ENCODE assay signal across 25 cellular contexts in genomic region chr19:8399681-8400188, GRCh38. TPM values are rescaled to one million over a fixed set of nuclear protein-coding genes. Genes with fewer than 3 reads are reported as not detected.
"Had no signal": no experiment of that assay in that cellular context is flagged by ENCODE, and none has a peak within 500 bp of the region (broad histone marks: within the 10 kb centered on the region; RNA-seq: fewer than 3 reads in every experiment).

No MANE protein-coding gene starts in this region.

- H3K27ac ChIP-seq: cardiac muscle cell, foreskin keratinocyte, left lung, testis, upper lobe of right lung had no signal

- DNase-seq: activated CD4-positive, alpha-beta T cell treated with anti-CD3 and anti-CD28 coated beads for 1 hour; activated CD4-positive, alpha-beta T cell treated with anti-CD3 and anti-CD28 coated beads, Interleukin-2, amount 50 U/mL, for 1 hour; activated CD8-positive, alpha-beta T cell treated with anti-CD3 and anti-CD28 coated beads, Interleukin-2, amount 10 ng/mL, durations not matched to agents 7 days and 5 days; activated gamma-delta T cell; activated naive CD4-positive, alpha-beta T cell treated with anti-CD3 and anti-CD28 coated beads, Interleukin-2, amount 50 U/mL, for 16 hours; activated naive CD8-positive, alpha-beta T cell treated with anti-CD3 and anti-CD28 coated beads, Interleukin-2, amount 50 U/mL, for 24 hours; anterior cingulate cortex; foreskin keratinocyte; glutamatergic neuron; hippocampal formation; kidney glomerular epithelial cell; left lung; naive B cell; retina; stimulated activated CD4-positive, alpha-beta T cell treated with anti-CD3 and anti-CD28 coated beads, Interleukin-2, amount 100 ng/mL, for 48 hours; stimulated activated naive CD4-positive, alpha-beta T cell; T-helper 9 cell; testis; upper lobe of right lung had no signal

- H3K4me3 ChIP-seq: body of pancreas, cardiac muscle cell, left lung, lung, testis, upper lobe of right lung had no signal

- H3K27me3 Mint-ChIP-seq: activated naive CD8-positive, alpha-beta T cell treated with anti-CD3 and anti-CD28 coated beads, Interleukin-2, amount 50 U/mL, for 24 hours; naive B cell; progenitor cell of endocrine pancreas had no signal

- H3K9me3 Mint-ChIP-seq: activated naive CD8-positive, alpha-beta T cell treated with anti-CD3 and anti-CD28 coated beads, Interleukin-2, amount 50 U/mL, for 24 hours; activated T-helper 1 cell treated with anti-CD3 and anti-CD28 coated beads, Interleukin-12 subunit alpha, Interleukin-12 subunit beta, Interleukin-2, Interleukin-4 antibody, amounts not matched to agents 30 ng/mL and 10 ng/mL and 1 ng/mL, durations not matched to agents 14 hours and 24 hours and 36 hours; naive B cell; neural crest cell had no signal

- H3K27me3 ChIP-seq: body of pancreas, cardiac muscle cell, foreskin keratinocyte, left lung, testis, upper lobe of right lung had no signal

- H3K27ac Mint-ChIP-seq: activated CD8-positive, alpha-beta T cell treated with anti-CD3 and anti-CD28 coated beads, Interleukin-2, amount 10 ng/mL, durations not matched to agents 7 days and 5 days; activated naive CD8-positive, alpha-beta T cell treated with anti-CD3 and anti-CD28 coated beads, Interleukin-2, amount 50 U/mL, for 24 hours; activated T-helper 1 cell treated with anti-CD3 and anti-CD28 coated beads, Interleukin-12 subunit alpha, Interleukin-12 subunit beta, Interleukin-2, Interleukin-4 antibody, amounts not matched to agents 30 ng/mL and 10 ng/mL and 1 ng/mL, durations not matched to agents 14 hours and 24 hours and 36 hours; naive B cell; progenitor cell of endocrine pancreas had no signal

- H3K9me3 ChIP-seq: body of pancreas, left lung, testis, upper lobe of right lung had no signal

- ATAC-seq: activated CD8-positive, alpha-beta T cell treated with anti-CD3 and anti-CD28 coated beads, Interleukin-2, amount 10 ng/mL, durations not matched to agents 7 days and 5 days; activated naive CD8-positive, alpha-beta T cell treated with anti-CD3 and anti-CD28 coated beads, Interleukin-2, amount 50 U/mL, for 24 hours; body of pancreas; foreskin keratinocyte; left lung; upper lobe of right lung had no signal

- H3K4me3 Mint-ChIP-seq: activated CD8-positive, alpha-beta T cell treated with anti-CD3 and anti-CD28 coated beads, Interleukin-2, amount 10 ng/mL, durations not matched to agents 7 days and 5 days; activated naive CD8-positive, alpha-beta T cell treated with anti-CD3 and anti-CD28 coated beads, Interleukin-2, amount 50 U/mL, for 24 hours; activated T-helper 1 cell treated with anti-CD3 and anti-CD28 coated beads, Interleukin-12 subunit alpha, Interleukin-12 subunit beta, Interleukin-2, Interleukin-4 antibody, amounts not matched to agents 30 ng/mL and 10 ng/mL and 1 ng/mL, durations not matched to agents 14 hours and 24 hours and 36 hours; neural crest cell had no signal

RNA-seq across cellular contexts. Expression of gene ANGPTL4, which starts 35.8 kb away (rescaled TPM):
- total RNA-seq: activated CD8-positive, alpha-beta T cell treated with anti-CD3 and anti-CD28 coated beads, Interleukin-2, amount 10 ng/mL, durations not matched to agents 7 days and 5 days; neural crest cell had no signal
